In genomic region chr10:124018886-124019525, GRCh38 we compare ENCODE assay signal across 25 cellular contexts.
"Had no signal": no experiment of that assay in that cellular context is flagged by ENCODE, and none has a peak within 500 bp of the region (broad histone marks: within the 10 kb centered on the region; RNA-seq: fewer than 3 reads in every experiment).

No MANE protein-coding gene starts in this region.

- ATAC-seq: esophagus mucosa; foreskin keratinocyte; heart right ventricle; left colon; mucosa of descending colon; right cardiac atrium; stimulated activated naive B cell treated with anti-CD40 and anti-IgM and Interleukin-4, amounts not matched to agents 10 μg/mL and 1 μg/mL and 100 μg/mL, for 72 hours had no signal

- H3K4me1 ChIP-seq: psoas muscle, tibial nerve, uterus had no signal

- DNase-seq: dorsolateral prefrontal cortex; effector CD4-positive, alpha-beta T cell; foreskin keratinocyte; glutamatergic neuron; hippocampal formation; kidney glomerular epithelial cell; left colon; mesenchymal stem cell; naive B cell; right cardiac atrium; sigmoid colon; stimulated activated CD4-positive, alpha-beta T cell treated with anti-CD3 and anti-CD28 coated beads, Interleukin-15, amount 100 ng/mL, for 24 hours; stimulated activated CD4-positive, alpha-beta T cell treated with anti-CD3 and anti-CD28 coated beads, Interleukin-2, amount 100 ng/mL, for 48 hours; stimulated activated naive B cell treated with anti-CD40 and anti-IgM and Interleukin-4, amounts not matched to agents 10 μg/mL and 1 μg/mL and 100 μg/mL, for 72 hours; upper lobe of left lung; uterus had no signal

- H3K27ac ChIP-seq: epithelial cell of prostate, foreskin keratinocyte, heart right ventricle, psoas muscle, sigmoid colon, thoracic aorta, tibial nerve, upper lobe of left lung, uterus had no signal

- FAIRE-seq: colon, islet of Langerhans had no signal

- H3K4me3 ChIP-seq: dorsolateral prefrontal cortex, heart right ventricle, mucosa of descending colon, psoas muscle, sigmoid colon, thoracic aorta, tibial nerve, upper lobe of left lung, uterus had no signal

- H3K9me3 ChIP-seq: mucosa of descending colon, psoas muscle, sigmoid colon, thoracic aorta, tibial nerve, upper lobe of left lung, uterus had no signal

- H3K27me3 ChIP-seq: dorsolateral prefrontal cortex, foreskin keratinocyte, sigmoid colon, tibial nerve, upper lobe of left lung, uterus had no signal

- H3K36me3 ChIP-seq: uterus had no signal
